In the genomic region with DNA sequence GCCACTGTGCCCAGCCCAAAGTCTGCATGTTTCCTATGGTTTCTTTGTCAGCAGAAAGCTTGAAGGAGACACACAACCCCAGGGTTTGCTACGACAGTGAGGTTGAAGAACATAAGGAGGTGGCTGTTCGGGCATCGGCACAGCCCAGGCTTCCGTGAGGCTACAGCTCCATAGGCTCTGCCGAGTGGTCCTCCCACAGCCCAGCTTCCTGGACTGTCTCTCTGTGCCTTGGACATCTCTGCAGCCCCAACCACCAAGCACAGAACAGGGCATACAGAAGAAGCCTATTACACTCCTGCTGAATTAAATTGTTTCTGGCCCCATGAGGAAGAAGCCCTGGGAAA, we compare ENCODE assay signal across 10 cellular contexts. TPM values are rescaled to one million over a fixed set of nuclear protein-coding genes. Genes with fewer than 3 reads are reported as not detected.
DNase-seq lines count a peak whose midpoint lies in the region; ATAC-seq and TF ChIP-seq lines count a peak whose summit lies in the region.
"Had no signal": no experiment of that assay in that cellular context is flagged by ENCODE, and none has a peak within 500 bp of the region (broad histone marks: within the 10 kb centered on the region; RNA-seq: fewer than 3 reads in every experiment).

No MANE protein-coding gene starts in this region.

- no peak for DNase-seq in activated CD4-positive, alpha-beta T cell treated with anti-CD3 and anti-CD28 coated beads, Interleukin-2, amount 10 ng/mL, durations not matched to agents 24 days and 14 days
- no peak for DNase-seq in activated CD4-positive, alpha-beta T cell treated with anti-CD3 and anti-CD28 coated beads for 1 hour
- DNase-seq in CD8-positive, alpha-beta T cell, result no peak
- DNase-seq in SK-MEL-5 (ENCODE audit: low read depth, low spot score), result peak; percentile 47
- no peak for DNase-seq in mesenchymal stem cell
- no peak for DNase-seq in uterus

- H3K27me3 ChIP-seq in CD8-positive, alpha-beta T cell (ENCODE audit: insufficient read depth, low read length), result peaks cover 9% of the 10 kb centered on the region
- H3K27me3 ChIP-seq in mesenchymal stem cell (ENCODE audit: control insufficient read depth in 1 of 2, insufficient read depth in 1 of 2, low read length in 2 of 2) (peaks cover 45 to 58% of the 10 kb centered on the region in 2 experiments), uterus (peaks cover 11 to 12% of the 10 kb centered on the region in 2 donors)

- H3K36me3 ChIP-seq in CD8-positive, alpha-beta T cell (ENCODE audit: insufficient read depth, low read length), result no peaks in the 10 kb centered on the region
- H3K36me3 ChIP-seq in mesenchymal stem cell (ENCODE audit: control insufficient read depth in 1 of 2, insufficient read depth in 2 of 2, low read depth in 1 of 2, low read length in 2 of 2) (no peaks in the 10 kb centered on the region), uterus (no peaks in the 10 kb centered on the region)

- POLR2A ChIA-PET in CD8-positive, alpha-beta T cell (lab: Charles Lee), result no interaction called here

- H3K4me1 ChIP-seq in CD8-positive, alpha-beta T cell (ENCODE audit: insufficient read depth, low read length), result peaks cover 10% of the 10 kb centered on the region
- H3K4me1 ChIP-seq in mesenchymal stem cell (ENCODE audit: control insufficient read depth, insufficient read depth, low read depth, low read length) (peaks cover 35% of the 10 kb centered on the region), uterus (peaks cover 0 to 7% of the 10 kb centered on the region in 2 donors)

- no peak overlapping the region for H3K14ac ChIP-seq in mesenchymal stem cell (ENCODE audit: low read length in 2 of 2)

- H3K4me1 Mint-ChIP-seq in activated CD4-positive, alpha-beta T cell treated with anti-CD3 and anti-CD28 coated beads, Interleukin-2, amount 10 ng/mL, durations not matched to agents 24 days and 14 days, result peaks cover 11% of the 10 kb centered on the region
- peaks cover 5% of the 10 kb centered on the region for H3K4me1 Mint-ChIP-seq in CD8-positive, alpha-beta T cell (ENCODE audit: low read depth)

- in situ Hi-C loops in SK-MEL-5 (cut with HindIII; ENCODE audit: low pct_unique_long_range_greater_than_20kb, low sequenced_read_pairs), result no loop called here

- H4K91ac ChIP-seq in mesenchymal stem cell (ENCODE audit: low read length), result no peak overlapping the region

- no peak overlapping the region for H3K4me3 ChIP-seq in CD8-positive, alpha-beta T cell (ENCODE audit: low read depth, low read length)
- H3K4me3 ChIP-seq in mesenchymal stem cell (ENCODE audit: insufficient read depth in 1 of 2, low read depth in 1 of 2, low read length in 2 of 2) (no peak overlapping the region), uterus (no peak overlapping the region)
- H3K4me3 ChIP-seq: PC-9 had no signal

- H3K4me2 ChIP-seq in mesenchymal stem cell (ENCODE audit: low read length, poor library complexity, severe bottlenecking), result no peak overlapping the region

- no peak overlapping the region for H3K27ac ChIP-seq in CD8-positive, alpha-beta T cell (ENCODE audit: low read depth, low read length)
- H3K27ac ChIP-seq in mesenchymal stem cell (ENCODE audit: low read length, poor library complexity, severe bottlenecking) (no peak overlapping the region), uterus (no peak overlapping the region)

- no peak for TF ChIP-seq CTCF in CD8-positive, alpha-beta T cell (IDR thresholded peaks at IDR 0.05)
- TF ChIP-seq CTCF in uterus (IDR thresholded peaks at IDR 0.05), result no peak

- no peak overlapping the region for H2BK15ac ChIP-seq in mesenchymal stem cell (ENCODE audit: low read depth, poor library complexity, severe bottlenecking)

- H2BK5ac ChIP-seq in mesenchymal stem cell (ENCODE audit: low read depth, low read length, poor library complexity, severe bottlenecking), result no peak overlapping the region

- H3K79me1 ChIP-seq in mesenchymal stem cell (replicated peaks; ENCODE audit: low read length, poor library complexity, severe bottlenecking), result no peaks in the 10 kb centered on the region

- no peak overlapping the region for H3K18ac ChIP-seq in mesenchymal stem cell (ENCODE audit: low read depth in 1 of 2, low read length in 2 of 2)

- no peak overlapping the region for H2BK12ac ChIP-seq in mesenchymal stem cell (ENCODE audit: low read length in 2 of 2)

- no peak overlapping the region for H3K9ac ChIP-seq in mesenchymal stem cell (ENCODE audit: low read length)

- H2AK5ac ChIP-seq in mesenchymal stem cell (ENCODE audit: low read length, severe bottlenecking), result peak overlapping the region; percentile 6

- H2AFZ ChIP-seq in mesenchymal stem cell (ENCODE audit: low read depth, low read length), result no peak overlapping the region

- H3K27me3 Mint-ChIP-seq in activated CD4-positive, alpha-beta T cell treated with anti-CD3 and anti-CD28 coated beads, Interleukin-2, amount 10 ng/mL, durations not matched to agents 24 days and 14 days, result peaks cover 30% of the 10 kb centered on the region
- H3K27me3 Mint-ChIP-seq in CD8-positive, alpha-beta T cell (ENCODE audit: low read depth), result peaks cover 28% of the 10 kb centered on the region

- no peak overlapping the region for H4K8ac ChIP-seq in mesenchymal stem cell (ENCODE audit: low read length)

- ATAC-seq in CD8-positive, alpha-beta T cell, result peak; percentile 19
- no peak for ATAC-seq in HG03354 (IDR thresholded peaks at IDR 0.05; ENCODE audit: poor library complexity, severe bottlenecking, unreplicated experiment)
- ATAC-seq in HG03439 (IDR thresholded peaks at IDR 0.05; ENCODE audit: unreplicated experiment), result no peak

- no peak for TF ChIP-seq POLR2A in uterus (IDR thresholded peaks at IDR 0.05)

- 49% methylated on average over 5 of the region's 5 CpGs for WGBS in mesenchymal stem cell

- H3K23ac ChIP-seq in mesenchymal stem cell (ENCODE audit: low read length in 2 of 2), result no peak overlapping the region

- H3K9me3 ChIP-seq in CD8-positive, alpha-beta T cell (ENCODE audit: low read length), result no peaks in the 10 kb centered on the region
- H3K9me3 ChIP-seq in mesenchymal stem cell (ENCODE audit: control insufficient read depth, low read length) (no peaks in the 10 kb centered on the region), uterus (no peaks in the 10 kb centered on the region)

- H3K9me3 Mint-ChIP-seq in activated CD4-positive, alpha-beta T cell treated with anti-CD3 and anti-CD28 coated beads, Interleukin-2, amount 10 ng/mL, durations not matched to agents 24 days and 14 days, result no peaks in the 10 kb centered on the region
- no peaks in the 10 kb centered on the region for H3K9me3 Mint-ChIP-seq in CD8-positive, alpha-beta T cell

- intact Hi-C loops in activated CD4-positive, alpha-beta T cell treated with anti-CD3 and anti-CD28 coated beads, Interleukin-2, amount 10 ng/mL, durations not matched to agents 24 days and 14 days (cut with micrococcal nuclease), result loop anchor here (1.0 to 5.0 kb wide), 3 partner anchors 50 to 148 kb away; a partner anchor contains a TSS
- intact Hi-C loops in CD8-positive, alpha-beta T cell (cut with DNase I, micrococcal nuclease), result loop anchor here (1.0 to 10.0 kb wide), 3 partner anchors 64 to 377 kb away; a partner anchor contains a TSS
- intact Hi-C loops in uterus (cut with DNase I; ENCODE audit: low total_unique reads), result loop anchor here (2.0 kb wide), 1 partner anchor 63 kb away; no protein-coding TSS in a partner anchor

- no peak overlapping the region for H2BK120ac ChIP-seq in mesenchymal stem cell (ENCODE audit: low read depth, low read length)

- H3K27ac Mint-ChIP-seq in activated CD4-positive, alpha-beta T cell treated with anti-CD3 and anti-CD28 coated beads, Interleukin-2, amount 10 ng/mL, durations not matched to agents 24 days and 14 days, result peak overlapping the region; percentile 71
- H3K27ac Mint-ChIP-seq in CD8-positive, alpha-beta T cell, result no peak overlapping the region

- no peaks in the 10 kb centered on the region for H3K36me3 Mint-ChIP-seq in activated CD4-positive, alpha-beta T cell treated with anti-CD3 and anti-CD28 coated beads, Interleukin-2, amount 10 ng/mL, durations not matched to agents 24 days and 14 days (ENCODE audit: low read depth)
- no peaks in the 10 kb centered on the region for H3K36me3 Mint-ChIP-seq in CD8-positive, alpha-beta T cell

- CTCF ChIA-PET in CD8-positive, alpha-beta T cell (lab: Charles Lee), result interaction anchor here (0.7 to 4.9 kb wide), 21 partner anchors 8 to 152 kb away, joined by 3 to 60 read pairs (median 3); a partner anchor contains a TSS

- H3K4me3 Mint-ChIP-seq in activated CD4-positive, alpha-beta T cell treated with anti-CD3 and anti-CD28 coated beads, Interleukin-2, amount 10 ng/mL, durations not matched to agents 24 days and 14 days, result no peak overlapping the region
- no peak overlapping the region for H3K4me3 Mint-ChIP-seq in CD8-positive, alpha-beta T cell

- no peak overlapping the region for H3K4ac ChIP-seq in mesenchymal stem cell (ENCODE audit: low read depth in 1 of 2, low read length in 2 of 2)

RNA-seq across cellular contexts. Expression of a gene that starts 3.2 kb away (rescaled TPM):
- total RNA-seq in activated CD4-positive, alpha-beta T cell treated with anti-CD3 and anti-CD28 coated beads, Interleukin-2, amount 10 ng/mL, durations not matched to agents 24 days and 14 days, result 0.02 and 0.05 TPM in 2 replicates
- not detected for total RNA-seq in CD8-positive, alpha-beta T cell
- total RNA-seq in SK-MEL-5 (2014; rRNA removed; shearing (Covaris generic)), result 0.40 and 0.53 TPM in 2 replicates
- polyA plus RNA-seq in SK-MEL-5 (2015; cell fraction: cytosol; rRNA removed), result 0.58 and 0.60 TPM in 2 replicates
- 7.0 and 12.1 TPM in 2 replicates for polyA plus RNA-seq in SK-MEL-5 (2015; cell fraction: nucleus; rRNA removed)
- polyA plus RNA-seq in mesenchymal stem cell (2013, experiment 1 of 2), result 1.6 TPM
- 1.5 TPM for polyA plus RNA-seq in mesenchymal stem cell (2013, experiment 2 of 2)
- total RNA-seq in uterus, result 1 to 10 TPM in 1 of 4 donors, not detected in 3; 2.2 TPM

RNA-seq across cellular contexts. Expression of a gene that starts 25.5 kb away (rescaled TPM):
- not detected in 2 replicates for total RNA-seq in activated CD4-positive, alpha-beta T cell treated with anti-CD3 and anti-CD28 coated beads, Interleukin-2, amount 10 ng/mL, durations not matched to agents 24 days and 14 days
- not detected for total RNA-seq in CD8-positive, alpha-beta T cell
- not detected in 2 replicates for total RNA-seq in SK-MEL-5 (2014; rRNA removed; shearing (Covaris generic))
- not detected in 2 replicates for polyA plus RNA-seq in SK-MEL-5 (2015; cell fraction: cytosol; rRNA removed)
- polyA plus RNA-seq in SK-MEL-5 (2015; cell fraction: nucleus; rRNA removed), result not detected in 2 replicates
- not detected for polyA plus RNA-seq in mesenchymal stem cell (2013, experiment 1 of 2)
- polyA plus RNA-seq in mesenchymal stem cell (2013, experiment 2 of 2), result not detected
- not detected for total RNA-seq in uterus
- total RNA-seq: dermis microvascular lymphatic vessel endothelial cell had no signal

RNA-seq across cellular contexts. Expression of a gene that starts 48.9 kb away (rescaled TPM):
- total RNA-seq in activated CD4-positive, alpha-beta T cell treated with anti-CD3 and anti-CD28 coated beads, Interleukin-2, amount 10 ng/mL, durations not matched to agents 24 days and 14 days, result 0.14 and 0.24 TPM in 2 replicates
- 1 to 10 TPM; 1.0 to 1.8 TPM for total RNA-seq in CD8-positive, alpha-beta T cell
- 0.50 and 0.83 TPM in 2 replicates for total RNA-seq in SK-MEL-5 (2014; rRNA removed; shearing (Covaris generic))
- polyA plus RNA-seq in SK-MEL-5 (2015; cell fraction: cytosol; rRNA removed), result 3.6 and 7.7 TPM in 2 replicates
- 0.30 and 0.85 TPM in 2 replicates for polyA plus RNA-seq in SK-MEL-5 (2015; cell fraction: nucleus; rRNA removed)
- 146 TPM for polyA plus RNA-seq in mesenchymal stem cell (2013, experiment 1 of 2)
- polyA plus RNA-seq in mesenchymal stem cell (2013, experiment 2 of 2), result 140 TPM
- total RNA-seq in uterus, result 100 to 1,000 TPM in 1 of 4 donors, 10 to 100 TPM in 3; 49.1 to 110 (median 70.0) TPM

RNA-seq across cellular contexts. Expression of a gene that starts 49.0 kb away (rescaled TPM):
- 837 and 858 TPM in 2 replicates for total RNA-seq in activated CD4-positive, alpha-beta T cell treated with anti-CD3 and anti-CD28 coated beads, Interleukin-2, amount 10 ng/mL, durations not matched to agents 24 days and 14 days
- total RNA-seq in CD8-positive, alpha-beta T cell, result 1,000 to 10,000 TPM; 3,749 to 3,996 TPM
- 129 and 155 TPM in 2 replicates for total RNA-seq in SK-MEL-5 (2014; rRNA removed; shearing (Covaris generic))
- 378 and 406 TPM in 2 replicates for polyA plus RNA-seq in SK-MEL-5 (2015; cell fraction: cytosol; rRNA removed)
- polyA plus RNA-seq in SK-MEL-5 (2015; cell fraction: nucleus; rRNA removed), result 693 and 817 TPM in 2 replicates
- 1,039 TPM for polyA plus RNA-seq in mesenchymal stem cell (2013, experiment 1 of 2)
- 1,049 TPM for polyA plus RNA-seq in mesenchymal stem cell (2013, experiment 2 of 2)
- 100 to 1,000 TPM in 3 of 4 donors, 10 to 100 TPM in 1; 83.5 to 796 (median 199) TPM for total RNA-seq in uterus

Comparison
In these comparisons a context has a peak if more than half of its experiments do, and no peak if none do; other contexts are left out.
1. RNA of a gene that starts 48.9 kb away (total RNA-seq): 49.1 to 110 TPM in uterus; 1.0 to 1.8 TPM in CD8-positive, alpha-beta T cell, 0.50 to 0.83 TPM in SK-MEL-5 and 0.14 to 0.24 TPM in activated CD4-positive, alpha-beta T cell treated with anti-CD3 and anti-CD28 coated beads, Interleukin-2, amount 10 ng/mL, durations not matched to agents 24 days and 14 days; every median in the first group is over 10 times any median in the second.